In genomic region chr1:228810855-228811654, GRCh38 we compare ENCODE assay signal across 11 cellular contexts.
DNase-seq lines count a peak whose midpoint lies in the region; ATAC-seq and TF ChIP-seq lines count a peak whose summit lies in the region.
"Had no signal": no experiment of that assay in that cellular context is flagged by ENCODE, and none has a peak within 500 bp of the region (broad histone marks: within the 10 kb centered on the region; RNA-seq: fewer than 3 reads in every experiment).

No MANE protein-coding gene starts in this region.

- no peak for TF ChIP-seq CTCF in CD8-positive, alpha-beta T cell (IDR thresholded peaks at IDR 0.05)
- TF ChIP-seq CTCF in mucosa of descending colon (IDR thresholded peaks at IDR 0.05) = no peak
- no peak for TF ChIP-seq CTCF in Caco-2 (IDR thresholded peaks at IDR 0.05; ENCODE audit: insufficient read depth in 1 of 2, low read depth in 1 of 2, low read length in 1 of 2, severe bottlenecking in 1 of 2, unreplicated experiment in 1 of 2)

- H3K4me3 ChIP-seq in CD8-positive, alpha-beta T cell (ENCODE audit: low read depth, low read length) = no peak overlapping the region
- H3K4me3 ChIP-seq in mucosa of descending colon (no peak overlapping the region), Caco-2 (ENCODE audit: low read depth, low read length) (no peak overlapping the region)

- no peak for DNase-seq in CD8-positive, alpha-beta T cell
- no peak for DNase-seq in T-cell
- DNase-seq in mucosa of descending colon = no peak
- no peak for DNase-seq in SIG-M5 treated with dmso at 0.1 percent for 504 hours (lab: John Stamatoyannopoulos, UW; ENCODE audit: unreplicated experiment)
- DNase-seq in Caco-2 = no peak
- no peak for DNase-seq in D341Med (ENCODE audit: low spot score)
- DNase-seq: activated CD4-positive, alpha-beta T cell treated with anti-CD3 and anti-CD28 coated beads for 48 hours; NK-92 treated with Interleukin-12 subunit alpha and Interleukin-12 subunit beta, amount 100 ng/mL, for 24 hours had no signal

- no peaks in the 10 kb centered on the region for H3K27me3 Mint-ChIP-seq in CD8-positive, alpha-beta T cell (ENCODE audit: low read depth)
- H3K27me3 Mint-ChIP-seq in T-cell = no peaks in the 10 kb centered on the region
- H3K27me3 Mint-ChIP-seq in Caco-2 (ENCODE audit: insufficient read depth, unreplicated experiment) = no peaks in the 10 kb centered on the region

- H3K27ac Mint-ChIP-seq in CD8-positive, alpha-beta T cell = peak overlapping the region; percentile 38
- H3K27ac Mint-ChIP-seq in T-cell (peak overlapping the region; percentile 74 to 75), Caco-2 (ENCODE audit: unreplicated experiment) (no peak overlapping the region)

- POLR2A ChIA-PET in CD8-positive, alpha-beta T cell (lab: Charles Lee) = no interaction called here
- POLR2A ChIA-PET in T-cell (lab: Charles Lee) (no interaction called here), Caco-2 (lab: Charles Lee) (no interaction called here)

- no peak overlapping the region for H3K27ac ChIP-seq in CD8-positive, alpha-beta T cell (ENCODE audit: low read depth, low read length)

- BruUV-seq in Caco-2 (replicated peaks; lab: Mats Ljungman, UMichigan) = no TSS peak

- H3K36me3 ChIP-seq in CD8-positive, alpha-beta T cell (ENCODE audit: insufficient read depth, low read length) = no peaks in the 10 kb centered on the region
- H3K36me3 ChIP-seq in mucosa of descending colon (ENCODE audit: low read depth) (no peaks in the 10 kb centered on the region), Caco-2 (ENCODE audit: control insufficient read depth, insufficient read depth, low read length) (no peaks in the 10 kb centered on the region)

- CTCF ChIA-PET in CD8-positive, alpha-beta T cell (lab: Charles Lee) = interaction anchor here (1.0 to 1.4 kb wide), 2 partner anchors 20 to 417 kb away, joined by 3 read pairs; no protein-coding TSS in a partner anchor
- CTCF ChIA-PET in T-cell (lab: Charles Lee) (no interaction called here), Caco-2 (lab: Charles Lee) (no interaction called here)

- intact Hi-C loops in CD8-positive, alpha-beta T cell (cut with DNase I, micrococcal nuclease) = no loop called here
- intact Hi-C loops in mucosa of descending colon (cut with DNase I, micrococcal nuclease) (no loop called here), Caco-2 (cut with micrococcal nuclease; ENCODE audit: unreplicated experiment) (no loop called here)

- no peaks in the 10 kb centered on the region for H3K27me3 ChIP-seq in CD8-positive, alpha-beta T cell (ENCODE audit: insufficient read depth, low read length)
- H3K27me3 ChIP-seq in Caco-2 (replicated peaks; ENCODE audit: control insufficient read depth, insufficient read depth, low read length) = no peaks in the 10 kb centered on the region

- H3K9me3 ChIP-seq in CD8-positive, alpha-beta T cell (ENCODE audit: low read length) = no peaks in the 10 kb centered on the region
- H3K9me3 ChIP-seq in mucosa of descending colon (no peaks in the 10 kb centered on the region), Caco-2 (no peaks in the 10 kb centered on the region)

- H3K9me3 Mint-ChIP-seq in CD8-positive, alpha-beta T cell = no peaks in the 10 kb centered on the region
- no peaks in the 10 kb centered on the region for H3K9me3 Mint-ChIP-seq in T-cell
- peaks cover 8% of the 10 kb centered on the region for H3K9me3 Mint-ChIP-seq in Caco-2 (ENCODE audit: unreplicated experiment)
- H3K9me3 Mint-ChIP-seq: stimulated activated effector memory CD8-positive, alpha-beta T cell treated with anti-CD3 and anti-CD28 coated beads, Interleukin-12 subunit alpha, Interleukin-12 subunit beta, amount 100 ng/mL, for 72 hours had no signal

- H3K4me1 ChIP-seq in CD8-positive, alpha-beta T cell (ENCODE audit: insufficient read depth, low read length) = no peaks in the 10 kb centered on the region
- H3K4me1 ChIP-seq in mucosa of descending colon (ENCODE audit: low read depth) = peaks cover 15% of the 10 kb centered on the region
- H3K4me1 ChIP-seq in Caco-2 = peaks cover 20% of the 10 kb centered on the region

- peaks cover 25% of the 10 kb centered on the region for H3K4me1 Mint-ChIP-seq in CD8-positive, alpha-beta T cell (ENCODE audit: low read depth)
- H3K4me1 Mint-ChIP-seq in T-cell (peaks cover 29 to 38% (median 37%) of the 10 kb centered on the region in 3 donors), Caco-2 (ENCODE audit: low read depth, unreplicated experiment) (peaks cover 22% of the 10 kb centered on the region)

- no peak overlapping the region for H3K4me3 Mint-ChIP-seq in CD8-positive, alpha-beta T cell
- H3K4me3 Mint-ChIP-seq in T-cell (peak overlapping the region in 1 of 3 donors; percentile 43), Caco-2 (ENCODE audit: unreplicated experiment) (no peak overlapping the region)
- H3K4me3 Mint-ChIP-seq: stimulated activated effector memory CD8-positive, alpha-beta T cell treated with anti-CD3 and anti-CD28 coated beads, Interleukin-12 subunit alpha, Interleukin-12 subunit beta, amount 100 ng/mL, for 72 hours had no signal

- no peaks in the 10 kb centered on the region for H3K36me3 Mint-ChIP-seq in CD8-positive, alpha-beta T cell
- H3K36me3 Mint-ChIP-seq in T-cell (no peaks in the 10 kb centered on the region), Caco-2 (ENCODE audit: insufficient read depth, unreplicated experiment) (peaks cover 4% of the 10 kb centered on the region)
- H3K36me3 Mint-ChIP-seq: stimulated activated effector memory CD8-positive, alpha-beta T cell treated with anti-CD3 and anti-CD28 coated beads, Interleukin-12 subunit alpha, Interleukin-12 subunit beta, amount 100 ng/mL, for 72 hours had no signal

- no peak for ATAC-seq in CD8-positive, alpha-beta T cell
- peak; percentile 45 for ATAC-seq in GM21786 (IDR thresholded peaks at IDR 0.05; ENCODE audit: unreplicated experiment)
- ATAC-seq in T-cell (replicated peaks in 1 of 4) = no peak
- ATAC-seq in mucosa of descending colon = peak; percentile 29
- no peak for ATAC-seq in HG02571 (IDR thresholded peaks at IDR 0.05; ENCODE audit: unreplicated experiment)
- ATAC-seq: stimulated activated effector memory CD8-positive, alpha-beta T cell treated with anti-CD3 and anti-CD28 coated beads, Interleukin-12 subunit alpha, Interleukin-12 subunit beta, amount 100 ng/mL, for 72 hours had no signal

Comparison
In these comparisons a context has a peak if more than half of its experiments do, and no peak if none do; other contexts are left out.
1. ATAC-seq: peak in GM21786 (single experiment) and mucosa of descending colon (single experiment); none in CD8-positive, alpha-beta T cell (single experiment), T-cell (0 of 4) and HG02571 (single experiment).